In genomic region chr10:47322300-47323061, GRCh38 we compare ENCODE assay signal across 1 cellular context.
A peak's percentile ranks its signal among the peaks of the same experiment; 100 is the strongest.
TF ChIP-seq lines count a peak whose summit lies in the region.

Gene GDF2, plus strand, starts transcription at chr10:47322454. Its CDS starts 215 bp downstream, at chr10:47322669.

TF ChIP-seq in K562, 482 proteins besides CTCF, POLR2A, EP300 and RAD21 (continued from another document):
- TF ChIP-seq ZNF592 (IDR thresholded peaks at IDR 0.05) (peak; percentile 47; the same call in 1 of the 2 replicates), ZKSCAN3 (CRISPR knock-in tag; IDR thresholded peaks at IDR 0.05) (no peak), MBD2 (IDR thresholded peaks at IDR 0.05; ENCODE audit: borderline replicate concordance, low read depth) (peak; percentile 24; the same call in 1 of the 2 replicates), PHB2 (IDR thresholded peaks at IDR 0.05; ENCODE audit: low read depth) (no peak), CXXC5 (CRISPR knock-in tag; IDR thresholded peaks at IDR 0.05) (peak; percentile 90), ZNF830 (CRISPR knock-in tag; IDR thresholded peaks at IDR 0.05) (no peak), RBFOX2 (IDR thresholded peaks at IDR 0.05; ENCODE audit: low read depth, low read length) (0 out of 2 replicates have a peak, but pooled peaks have one; percentile 24), STAT5A (IDR thresholded peaks at IDR 0.05; ENCODE audit: borderline replicate concordance, low read length) (peak; percentile 35; the same call in 1 of the 2 replicates), ARID3A (IDR thresholded peaks at IDR 0.05; ENCODE audit: borderline replicate concordance, low read depth, low read length) (peak; percentile 29; the same call in 1 of the 2 replicates), MGA (IDR thresholded peaks at IDR 0.05) (peak; percentile 56; the same call in 1 of the 2 replicates), ESRRB (CRISPR knock-in tag; IDR thresholded peaks at IDR 0.05; ENCODE audit: borderline replicate concordance) (no peak)
